15 cellular contexts compared by ENCODE assay signal in genomic region chrX:153465691-153466380, GRCh38. TPM values are rescaled to one million over a fixed set of nuclear protein-coding genes. Genes with fewer than 3 reads are reported as not detected.
A peak's percentile ranks its signal among the peaks of the same experiment; 100 is the strongest.
DNase-seq lines count a peak whose midpoint lies in the region; ATAC-seq lines count a peak whose summit lies in the region.
"Had no signal": no experiment of that assay in that cellular context is flagged by ENCODE, and none has a peak within 500 bp of the region (broad histone marks: within the 10 kb centered on the region; RNA-seq: fewer than 3 reads in every experiment).

No MANE protein-coding gene starts in this region.

- H3K27ac Mint-ChIP-seq in stimulated activated memory B cell treated with anti-CD40 and anti-IgM and Interleukin-4, amounts not matched to agents 10 μg/mL and 1 μg/mL and 100 μg/mL, for 72 hours, result no peak overlapping the region
- H3K27ac Mint-ChIP-seq: CD4-positive, alpha-beta T cell; GM23338 had no signal

- H3K36me3 Mint-ChIP-seq in stimulated activated memory B cell treated with anti-CD40 and anti-IgM and Interleukin-4, amounts not matched to agents 10 μg/mL and 1 μg/mL and 100 μg/mL, for 72 hours, result peaks cover 14% of the 10 kb centered on the region

- no peak overlapping the region for H3K27ac ChIP-seq in caudate nucleus (ENCODE audit: low read depth, low read length)
- H3K27ac ChIP-seq: C4-2B had no signal

- H3K27me3 Mint-ChIP-seq in stimulated activated memory B cell treated with anti-CD40 and anti-IgM and Interleukin-4, amounts not matched to agents 10 μg/mL and 1 μg/mL and 100 μg/mL, for 72 hours, result no peaks in the 10 kb centered on the region
- H3K27me3 Mint-ChIP-seq: CD4-positive, alpha-beta T cell had no signal

- peak; percentile 2 for DNase-seq in MV-4-11 (lab: John Stamatoyannopoulos, UW)
- DNase-seq in caudate nucleus (lab: John Stamatoyannopoulos, UW), result peak in 37 of 61 donors; percentile 2 to 77 (median 28)
- DNase-seq in occipital lobe (lab: John Stamatoyannopoulos, UW), result peak; percentile 12
- DNase-seq in pons (ENCODE audit: low spot score), result no peak
- DNase-seq: ACHN; Caco-2; CD4-positive, alpha-beta T cell; H7 had no signal

- no peaks in the 10 kb centered on the region for H3K9me3 Mint-ChIP-seq in stimulated activated memory B cell treated with anti-CD40 and anti-IgM and Interleukin-4, amounts not matched to agents 10 μg/mL and 1 μg/mL and 100 μg/mL, for 72 hours
- H3K9me3 Mint-ChIP-seq: CD4-positive, alpha-beta T cell; GM23338 had no signal

- ATAC-seq in stimulated activated memory B cell treated with anti-CD40 and anti-IgM and Interleukin-4, amounts not matched to agents 10 μg/mL and 1 μg/mL and 100 μg/mL, for 72 hours, result no peak
- ATAC-seq in GM21381 (IDR thresholded peaks at IDR 0.05; ENCODE audit: unreplicated experiment), result no peak
- ATAC-seq in HG03095 (IDR thresholded peaks at IDR 0.05; ENCODE audit: unreplicated experiment), result no peak
- ATAC-seq: GM23338, HCT116 had no signal

- peaks cover 17% of the 10 kb centered on the region for H3K4me1 Mint-ChIP-seq in stimulated activated memory B cell treated with anti-CD40 and anti-IgM and Interleukin-4, amounts not matched to agents 10 μg/mL and 1 μg/mL and 100 μg/mL, for 72 hours

- H3K4me3 Mint-ChIP-seq in stimulated activated memory B cell treated with anti-CD40 and anti-IgM and Interleukin-4, amounts not matched to agents 10 μg/mL and 1 μg/mL and 100 μg/mL, for 72 hours, result no peak overlapping the region
- H3K4me3 Mint-ChIP-seq: CD4-positive, alpha-beta T cell; GM23338 had no signal

RNA-seq across cellular contexts. Expression of gene HAUS7, which starts 4.5 kb away (rescaled TPM):
- 8.3 TPM for total RNA-seq in occipital lobe

RNA-seq across cellular contexts. Expression of gene TREX2, which starts 20.0 kb away (rescaled TPM):
- not detected for total RNA-seq in occipital lobe

RNA-seq across cellular contexts. Expression of gene BGN, which starts 28.9 kb away (rescaled TPM):
- 1.9 TPM for total RNA-seq in occipital lobe
- total RNA-seq: CD4-positive, alpha-beta T cell had no signal

RNA-seq across cellular contexts. Expression of gene ATP2B3, which starts 51.6 kb away (rescaled TPM):
- 7.2 TPM for total RNA-seq in occipital lobe
- total RNA-seq: Caco-2; CD4-positive, alpha-beta T cell; H7; HT-29 had no signal

RNA-seq across cellular contexts. Expression of gene ZFP92, which starts 54.6 kb away (rescaled TPM):
- 1.9 TPM for total RNA-seq in occipital lobe
- total RNA-seq: H7, HT-29 had no signal
